In the genomic region with DNA sequence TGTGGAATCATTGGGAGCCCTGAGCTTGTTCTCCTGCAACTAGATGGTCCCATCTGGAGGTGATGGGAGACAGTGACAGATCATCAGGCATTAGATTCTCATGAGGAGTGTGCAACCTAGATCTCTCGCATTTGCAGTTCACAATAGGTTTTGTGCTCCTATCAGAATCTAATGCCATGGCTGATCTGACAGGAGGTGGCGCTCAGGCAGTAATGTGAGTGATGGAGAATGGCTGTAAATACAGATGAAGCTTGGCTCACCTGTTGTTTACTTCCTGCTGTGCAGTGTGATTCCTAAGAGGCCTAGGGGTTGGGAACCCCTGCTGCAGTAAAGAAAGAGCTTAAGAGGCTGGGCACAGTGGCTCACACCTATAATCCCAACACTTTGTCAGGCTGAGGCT, we compare ENCODE assay signal across 31 cellular contexts. TPM values are rescaled to one million over a fixed set of nuclear protein-coding genes. Genes with fewer than 3 reads are reported as not detected.
DNase-seq lines count a peak whose midpoint lies in the region; TF ChIP-seq lines count a peak whose summit lies in the region.
"Had no signal": no experiment of that assay in that cellular context is flagged by ENCODE, and none has a peak within 500 bp of the region (broad histone marks: within the 10 kb centered on the region; RNA-seq: fewer than 3 reads in every experiment).

No MANE protein-coding gene starts in this region.

- H3K4me3 ChIP-seq in breast epithelium (no peak overlapping the region), mesendoderm (ENCODE audit: low read length) (no peak overlapping the region)
- H3K4me3 ChIP-seq: left lung, ovary, PC-9, SK-N-MC had no signal

- POLR2A ChIA-PET in MCF 10A (lab: Yijun Ruan, JAX), result no interaction called here

- H3K14ac ChIP-seq in H9 (ENCODE audit: insufficient read depth, low read length), result no peak overlapping the region

- no peaks in the 10 kb centered on the region for H3K36me3 ChIP-seq in breast epithelium
- no peaks in the 10 kb centered on the region for H3K36me3 ChIP-seq in mesendoderm (ENCODE audit: control insufficient read depth, insufficient read depth, low read length)
- H3K36me3 ChIP-seq: left lung, ovary had no signal

- no peak overlapping the region for H3K27ac Mint-ChIP-seq in MCF 10A (ENCODE audit: low read depth, unreplicated experiment)
- H3K27ac Mint-ChIP-seq in H9, result no peak overlapping the region
- H3K27ac Mint-ChIP-seq: activated naive CD8-positive, alpha-beta T cell treated with anti-CD3 and anti-CD28 coated beads, Interleukin-2, amount 10 ng/mL, durations not matched to agents 7 days and 5 days; B cell; CD4-positive, alpha-beta memory T cell; effector memory CD8-positive, alpha-beta T cell; memory B cell; stimulated activated memory B cell treated with anti-CD40 and anti-IgM and Interleukin-4, amounts not matched to agents 10 μg/mL and 1 μg/mL and 100 μg/mL, for 72 hours; type B pancreatic cell had no signal

- no peaks in the 10 kb centered on the region for H3K79me2 ChIP-seq in H9 (ENCODE audit: insufficient read depth, low read length)
- no peaks in the 10 kb centered on the region for H3K79me2 ChIP-seq in mesendoderm (ENCODE audit: control insufficient read depth, insufficient read depth, low read length)

- H4K91ac ChIP-seq in H9 (ENCODE audit: insufficient read length, low read depth, low read length), result no peak overlapping the region

- H3K9me3 Mint-ChIP-seq in MCF 10A (ENCODE audit: unreplicated experiment) (no peaks in the 10 kb centered on the region), H9 (peaks cover 12 to 23% of the 10 kb centered on the region in 2 experiments)
- H3K9me3 Mint-ChIP-seq: activated naive CD8-positive, alpha-beta T cell treated with anti-CD3 and anti-CD28 coated beads, Interleukin-2, amount 10 ng/mL, durations not matched to agents 7 days and 5 days; CD4-positive, alpha-beta memory T cell; effector memory CD8-positive, alpha-beta T cell; memory B cell; stimulated activated memory B cell treated with anti-CD40 and anti-IgM and Interleukin-4, amounts not matched to agents 10 μg/mL and 1 μg/mL and 100 μg/mL, for 72 hours had no signal

- no peak overlapping the region for H4K5ac ChIP-seq in H9 (ENCODE audit: insufficient read length, low read depth, low read length)
- H4K5ac ChIP-seq in mesendoderm (ENCODE audit: low read length), result no peak overlapping the region

- no peak overlapping the region for H4K8ac ChIP-seq in H9 (replicated peaks; ENCODE audit: insufficient read length, low read depth, low read length)
- H4K8ac ChIP-seq in mesendoderm (ENCODE audit: low read depth, low read length), result no peak overlapping the region

- H2BK5ac ChIP-seq in H9 (ENCODE audit: insufficient read length, low read length) (no peak overlapping the region), mesendoderm (ENCODE audit: low read length) (no peak overlapping the region)

- H2BK15ac ChIP-seq in H9 (ENCODE audit: low read depth, low read length) (no peak overlapping the region), mesendoderm (replicated peaks; ENCODE audit: low read depth) (no peak overlapping the region)

- H2BK20ac ChIP-seq in H9 (ENCODE audit: low read depth, low read length, poor library complexity, severe bottlenecking), result no peak overlapping the region

- no peak overlapping the region for H3K9ac ChIP-seq in H9 (ENCODE audit: extremely low read depth, insufficient read length, low read length)
- no peak overlapping the region for H3K9ac ChIP-seq in mesendoderm (ENCODE audit: low read length)

- H3K27me3 ChIP-seq in breast epithelium (no peaks in the 10 kb centered on the region), H9 (ENCODE audit: insufficient read depth, low read length) (no peaks in the 10 kb centered on the region), mesendoderm (ENCODE audit: insufficient read depth, low read length, poor library complexity) (no peaks in the 10 kb centered on the region)
- H3K27me3 ChIP-seq: left lung, ovary had no signal

- H3K4me1 Mint-ChIP-seq in MCF 10A (ENCODE audit: insufficient read depth, unreplicated experiment), result no peaks in the 10 kb centered on the region
- H3K4me1 Mint-ChIP-seq in H9, result peaks cover 27 to 31% of the 10 kb centered on the region in 2 experiments
- H3K4me1 Mint-ChIP-seq: activated naive CD8-positive, alpha-beta T cell treated with anti-CD3 and anti-CD28 coated beads, Interleukin-2, amount 10 ng/mL, durations not matched to agents 7 days and 5 days; CD4-positive, alpha-beta memory T cell; memory B cell; stimulated activated memory B cell treated with anti-CD40 and anti-IgM and Interleukin-4, amounts not matched to agents 10 μg/mL and 1 μg/mL and 100 μg/mL, for 72 hours had no signal

- TF ChIP-seq CTCF in MCF 10A (IDR thresholded peaks at IDR 0.05; ENCODE audit: unreplicated experiment), result no peak
- no peak for TF ChIP-seq CTCF in breast epithelium (IDR thresholded peaks at IDR 0.05)
- TF ChIP-seq CTCF in H9 (conservative IDR thresholded peaks at IDR 0.05), result peak; percentile 23; the same call in 2 of the 3 replicates

- peak; percentile 13 for DNase-seq in MCF 10A (ENCODE audit: unreplicated experiment)
- no peak for DNase-seq in breast epithelium (ENCODE audit: low spot score in 2 of 2)
- DNase-seq in H9, result no peak
- peak; percentile 9 for DNase-seq in NCI-H82 treated with DMSO at 0.1 percent for 48 hours (lab: John Stamatoyannopoulos, UW; ENCODE audit: unreplicated experiment)
- DNase-seq in mesendoderm, result peak; percentile 2
- DNase-seq in MV-4-11 (lab: John Stamatoyannopoulos, UW), result no peak
- no peak for DNase-seq in dedifferentiated amniotic fluid mesenchymal stem cell (ENCODE audit: extremely low spot score)
- DNase-seq in superior temporal gyrus (ENCODE audit: extremely low spot score), result no peak
- DNase-seq: activated CD4-positive, alpha-beta T cell treated with anti-CD3 and anti-CD28 coated beads, Interleukin-2, amount 50 U/mL, for 48 hours; activated gamma-delta T cell treated with Interleukin-2 at 50 U/mL for 16 hours; activated naive CD8-positive, alpha-beta T cell treated with anti-CD3 and anti-CD28 coated beads, Interleukin-2, amount 10 ng/mL, durations not matched to agents 7 days and 5 days; activated T-cell treated with anti-CD3 and anti-CD28 coated beads, Interleukin-2, amount 50 U/mL, for 48 hours; CD4-positive, alpha-beta memory T cell; central memory CD4-positive, alpha-beta T cell; cortex of kidney; effector memory CD8-positive, alpha-beta T cell; H7; KBM-7; left lung; MM.1S; NCI-H1436; NCI-H526 treated with DMSO at 0.1 percent for 48 hours; ovary; PC-9 had no signal

- CTCF ChIA-PET in MCF 10A (lab: Yijun Ruan, JAX), result interaction anchor here (1.1 to 1.2 kb wide), 2 partner anchors 14 to 29 kb away, joined by 3 read pairs; no protein-coding TSS in a partner anchor

- no peaks in the 10 kb centered on the region for H3K23me2 ChIP-seq in H9 (ENCODE audit: insufficient read length, low read depth, low read length, poor library complexity, severe bottlenecking)

- H3K18ac ChIP-seq in H9 (ENCODE audit: insufficient read length, low read depth, low read length) (no peak overlapping the region), mesendoderm (ENCODE audit: low read length) (no peak overlapping the region)

- no TSS peak for BruUV-seq in MCF 10A (replicated peaks; lab: Mats Ljungman, UMichigan)

- H2BK12ac ChIP-seq in H9 (ENCODE audit: insufficient read length, low read depth, low read length), result no peak overlapping the region

- H3K56ac ChIP-seq in H9 (ENCODE audit: insufficient read length, low read depth, low read length), result no peak overlapping the region
- H3K56ac ChIP-seq in mesendoderm (ENCODE audit: low read length), result no peak overlapping the region

- H2BK120ac ChIP-seq in H9 (ENCODE audit: low read depth, low read length, poor library complexity, severe bottlenecking), result no peak overlapping the region
- no peak overlapping the region for H2BK120ac ChIP-seq in mesendoderm (ENCODE audit: low read depth, low read length)

- no CpG with 5 or more reads among the region's 2 CpGs for WGBS in H9 (ENCODE audit: extremely low coverage, insufficient read length, low lambda C conversion rate)
- WGBS in mesendoderm (ENCODE audit: extremely low coverage, insufficient coverage, low lambda C conversion rate), result no CpG with 5 or more reads among the region's 2 CpGs

- no peak overlapping the region for H3K23ac ChIP-seq in H9 (ENCODE audit: insufficient read length, low read depth, low read length)
- no peak overlapping the region for H3K23ac ChIP-seq in mesendoderm (ENCODE audit: low read length)

- H3K9me3 ChIP-seq in breast epithelium, result no peaks in the 10 kb centered on the region
- H3K9me3 ChIP-seq in H9 (ENCODE audit: control insufficient read depth, low read depth, low read length), result no peaks in the 10 kb centered on the region
- H3K9me3 ChIP-seq: left lung, ovary had no signal

- H3K36me3 Mint-ChIP-seq in MCF 10A (ENCODE audit: insufficient read depth, unreplicated experiment) (no peaks in the 10 kb centered on the region), H9 (ENCODE audit: insufficient read depth in 1 of 3, low read depth in 3 of 3) (peaks cover 3 to 17% (median 6%) of the 10 kb centered on the region in 3 experiments; a peak in 5 of 7 replicates)
- H3K36me3 Mint-ChIP-seq: activated naive CD8-positive, alpha-beta T cell treated with anti-CD3 and anti-CD28 coated beads, Interleukin-2, amount 10 ng/mL, durations not matched to agents 7 days and 5 days; CD4-positive, alpha-beta memory T cell; stimulated activated memory B cell treated with anti-CD40 and anti-IgM and Interleukin-4, amounts not matched to agents 10 μg/mL and 1 μg/mL and 100 μg/mL, for 72 hours; type B pancreatic cell had no signal

- H4K20me1 ChIP-seq in H9 (ENCODE audit: control insufficient read depth, insufficient read depth, insufficient read length), result peaks cover 2% of the 10 kb centered on the region

- H3K27ac ChIP-seq in breast epithelium (no peak overlapping the region), H9 (ENCODE audit: insufficient read length, low read depth, low read length) (no peak overlapping the region), mesendoderm (ENCODE audit: low read depth, low read length) (no peak overlapping the region)
- H3K27ac ChIP-seq: HL-60, left lung, ovary, PC-9, SK-N-MC had no signal

- H3K4me2 ChIP-seq in H9 (ENCODE audit: insufficient read depth, insufficient read length, low read length) (no peak overlapping the region), mesendoderm (ENCODE audit: low read length) (no peak overlapping the region)
- H3K4me2 ChIP-seq: PC-9 had no signal

- no peak overlapping the region for H2AFZ ChIP-seq in H9 (ENCODE audit: low read length)
- H2AFZ ChIP-seq: PC-9 had no signal

- H3K79me1 ChIP-seq in H9 (ENCODE audit: insufficient read depth, low read depth, low read length, poor library complexity, severe bottlenecking), result no peaks in the 10 kb centered on the region
- H3K79me1 ChIP-seq in mesendoderm (ENCODE audit: low read length), result no peaks in the 10 kb centered on the region

- H3T11ph ChIP-seq in H9 (ENCODE audit: low read length), result no peak overlapping the region

- H3K4me3 Mint-ChIP-seq in MCF 10A (ENCODE audit: unreplicated experiment), result no peak overlapping the region
- no peak overlapping the region for H3K4me3 Mint-ChIP-seq in H9
- H3K4me3 Mint-ChIP-seq: activated naive CD8-positive, alpha-beta T cell treated with anti-CD3 and anti-CD28 coated beads, Interleukin-2, amount 10 ng/mL, durations not matched to agents 7 days and 5 days; B cell; CD4-positive, alpha-beta memory T cell; effector memory CD8-positive, alpha-beta T cell; memory B cell; neural crest cell; stimulated activated memory B cell treated with anti-CD40 and anti-IgM and Interleukin-4, amounts not matched to agents 10 μg/mL and 1 μg/mL and 100 μg/mL, for 72 hours; type B pancreatic cell had no signal

- H3K27me3 Mint-ChIP-seq in MCF 10A (ENCODE audit: insufficient read depth, unreplicated experiment), result no peaks in the 10 kb centered on the region
- H3K27me3 Mint-ChIP-seq in H9 (ENCODE audit: low read depth), result no peaks in the 10 kb centered on the region
- H3K27me3 Mint-ChIP-seq: activated naive CD8-positive, alpha-beta T cell treated with anti-CD3 and anti-CD28 coated beads, Interleukin-2, amount 10 ng/mL, durations not matched to agents 7 days and 5 days; B cell; CD4-positive, alpha-beta memory T cell; effector memory CD8-positive, alpha-beta T cell; memory B cell; stimulated activated memory B cell treated with anti-CD40 and anti-IgM and Interleukin-4, amounts not matched to agents 10 μg/mL and 1 μg/mL and 100 μg/mL, for 72 hours; type B pancreatic cell had no signal

- H2AK5ac ChIP-seq in H9 (ENCODE audit: insufficient read length, low read length) (no peak overlapping the region), mesendoderm (ENCODE audit: low read length) (no peak overlapping the region)

- no peaks in the 10 kb centered on the region for H3K4me1 ChIP-seq in breast epithelium
- H3K4me1 ChIP-seq in H9 (ENCODE audit: insufficient read depth, low read length), result no peaks in the 10 kb centered on the region
- H3K4me1 ChIP-seq in mesendoderm (ENCODE audit: control insufficient read depth, low read depth, low read length), result no peaks in the 10 kb centered on the region
- H3K4me1 ChIP-seq: left lung had no signal

- TF ChIP-seq POLR2A in breast epithelium (IDR thresholded peaks at IDR 0.05), result no peak

- H3K4ac ChIP-seq in H9 (ENCODE audit: low read depth, low read length) (no peak overlapping the region), mesendoderm (ENCODE audit: low read depth, low read length) (no peak overlapping the region)

- intact Hi-C loops in MCF 10A (cut with micrococcal nuclease), result loop anchor here (1.0 kb wide), 1 partner anchor 396 kb away; no protein-coding TSS in a partner anchor
- intact Hi-C loops in breast epithelium (cut with DNase I; ENCODE audit: low total_unique reads), result no loop called here

RNA-seq across cellular contexts. Expression of a gene that starts 42.2 kb away (rescaled TPM):
- total RNA-seq in MCF 10A (2022) (14.2 and 16.1 TPM in 2 replicates), breast epithelium (10 to 100 TPM in 2 of 3 donors, 1 to 10 TPM in 1; 6.2 to 20.3 (median 17.9) TPM), H9 (2021) (46.3 and 47.3 TPM in 2 replicates)
- polyA plus RNA-seq in mesendoderm (2013, experiment 1 of 2), result 19.0 TPM
- 18.3 TPM for polyA plus RNA-seq in mesendoderm (2013, experiment 2 of 2)

RNA-seq across cellular contexts. Expression of a gene that starts 42.6 kb away (rescaled TPM):
- total RNA-seq in MCF 10A (2022) (2.4 and 2.8 TPM in 2 replicates), breast epithelium (10 to 100 TPM in 2 of 3 donors, 1 to 10 TPM in 1; 9.8 to 17.0 (median 10.8) TPM), H9 (2021) (3.6 and 3.8 TPM in 2 replicates)
- polyA plus RNA-seq in mesendoderm (2013, experiment 1 of 2), result 2.1 TPM
- 2.1 TPM for polyA plus RNA-seq in mesendoderm (2013, experiment 2 of 2)

Comparison
In these comparisons a context has a peak if more than half of its experiments do, and no peak if none do; other contexts are left out.
1. DNase-seq: peak in MCF 10A (single experiment), NCI-H82 treated with DMSO at 0.1 percent for 48 hours (single experiment) and mesendoderm (single experiment); none in breast epithelium (0 of 2), H9 (single experiment), MV-4-11 (single experiment), dedifferentiated amniotic fluid mesenchymal stem cell (single experiment) and superior temporal gyrus (single experiment).